20 cellular contexts compared by ENCODE assay signal in genomic region chr1:89005286-89006151, GRCh38. TPM values are rescaled to one million over a fixed set of nuclear protein-coding genes. Genes with fewer than 3 reads are reported as not detected.
DNase-seq lines count a peak whose midpoint lies in the region; ATAC-seq, FAIRE-seq and TF ChIP-seq lines count a peak whose summit lies in the region.
"Had no signal": no experiment of that assay in that cellular context is flagged by ENCODE, and none has a peak within 500 bp of the region (broad histone marks: within the 10 kb centered on the region; RNA-seq: fewer than 3 reads in every experiment).

No MANE protein-coding gene starts in this region.

- POLR2A ChIA-PET in Caco-2 (lab: Charles Lee): no interaction called here

- H3K27me3 ChIP-seq in H9 (ENCODE audit: insufficient read depth, low read length): no peaks in the 10 kb centered on the region
- no peaks in the 10 kb centered on the region for H3K27me3 ChIP-seq in small intestine (ENCODE audit: control insufficient read depth in 2 of 2, insufficient read depth in 2 of 2, low read length in 2 of 2)
- H3K27me3 ChIP-seq in spleen (replicated peaks in 1 of 7): no peaks in the 10 kb centered on the region
- no peaks in the 10 kb centered on the region for H3K27me3 ChIP-seq in Caco-2 (replicated peaks; ENCODE audit: control insufficient read depth, insufficient read depth, low read length)
- H3K27me3 ChIP-seq: brain microvascular endothelial cell, heart left ventricle, stomach had no signal

- no peak overlapping the region for H3K4me3 Mint-ChIP-seq in H9
- no peak overlapping the region for H3K4me3 Mint-ChIP-seq in Caco-2 (ENCODE audit: unreplicated experiment)
- H3K4me3 Mint-ChIP-seq: activated naive CD4-positive, alpha-beta T cell treated with anti-CD3 and anti-CD28 coated beads, Interleukin-2, amount 10 ng/mL, durations not matched to agents 7 days and 5 days; neural crest cell had no signal

- H3K27me3 Mint-ChIP-seq in H9 (ENCODE audit: low read depth) (no peaks in the 10 kb centered on the region), Caco-2 (ENCODE audit: insufficient read depth, unreplicated experiment) (no peaks in the 10 kb centered on the region)

- H3K9me3 Mint-ChIP-seq in H9 (no peaks in the 10 kb centered on the region; a peak in 1 of 5 replicates), Caco-2 (ENCODE audit: unreplicated experiment) (no peaks in the 10 kb centered on the region)
- H3K9me3 Mint-ChIP-seq: neural crest cell had no signal

- no peaks in the 10 kb centered on the region for H3K23me2 ChIP-seq in H9 (ENCODE audit: insufficient read length, low read depth, low read length, poor library complexity, severe bottlenecking)

- no peak overlapping the region for H3K18ac ChIP-seq in H9 (ENCODE audit: insufficient read length, low read depth, low read length)

- H3K23ac ChIP-seq in H9 (ENCODE audit: insufficient read length, low read depth, low read length): no peak overlapping the region

- H3K79me2 ChIP-seq in H9 (ENCODE audit: insufficient read depth, low read length): no peaks in the 10 kb centered on the region

- no peak overlapping the region for H3K4me2 ChIP-seq in H9 (ENCODE audit: insufficient read depth, insufficient read length, low read length)

- no peak overlapping the region for H2AFZ ChIP-seq in H9 (ENCODE audit: low read length)

- no peak overlapping the region for H2BK12ac ChIP-seq in H9 (ENCODE audit: insufficient read length, low read depth, low read length)

- H3K56ac ChIP-seq in H9 (ENCODE audit: insufficient read length, low read depth, low read length): no peak overlapping the region

- H3K14ac ChIP-seq in H9 (ENCODE audit: insufficient read depth, low read length): no peak overlapping the region; the same call in 1 of the 2 replicates

- H3K4me3 ChIP-seq in small intestine (ENCODE audit: low read depth in 1 of 2, low read length in 2 of 2) (no peak overlapping the region), spleen (no peak overlapping the region), Caco-2 (ENCODE audit: low read depth, low read length) (no peak overlapping the region)
- H3K4me3 ChIP-seq: heart left ventricle, stomach had no signal

- H3K4ac ChIP-seq in H9 (ENCODE audit: low read depth, low read length): no peak overlapping the region

- H2BK20ac ChIP-seq in H9 (ENCODE audit: low read depth, low read length, poor library complexity, severe bottlenecking): no peak overlapping the region

- no peaks in the 10 kb centered on the region for H3K79me1 ChIP-seq in H9 (ENCODE audit: insufficient read depth, low read depth, low read length, poor library complexity, severe bottlenecking)

- TF ChIP-seq POLR2A in spleen (IDR thresholded peaks at IDR 0.05): no peak

- no peak overlapping the region for H4K8ac ChIP-seq in H9 (replicated peaks; ENCODE audit: insufficient read length, low read depth, low read length)

- no peak overlapping the region for H3K9ac ChIP-seq in H9 (ENCODE audit: extremely low read depth, insufficient read length, low read length)

- no peak overlapping the region for H2BK120ac ChIP-seq in H9 (ENCODE audit: low read depth, low read length, poor library complexity, severe bottlenecking)

- H4K20me1 ChIP-seq in H9 (ENCODE audit: control insufficient read depth, insufficient read depth, insufficient read length): no peaks in the 10 kb centered on the region

- H3K9me3 ChIP-seq in H9 (ENCODE audit: control insufficient read depth, low read depth, low read length) (no peaks in the 10 kb centered on the region), small intestine (ENCODE audit: control insufficient read depth, low read depth) (no peaks in the 10 kb centered on the region), spleen (no peaks in the 10 kb centered on the region), Caco-2 (no peaks in the 10 kb centered on the region)
- H3K9me3 ChIP-seq: heart left ventricle, stomach had no signal

- FAIRE-seq in small intestine (lab: Jason Lieb, UNC): no peak
- FAIRE-seq: D721Med had no signal

- no peak for DNase-seq in H9
- peak in 33 of 61 donors; percentile 5 to 76 (median 30) for DNase-seq in caudate nucleus (lab: John Stamatoyannopoulos, UW)
- DNase-seq in left lobe of liver (ENCODE audit: low spot score): peak; percentile 86
- DNase-seq in small intestine: peak; percentile 57
- DNase-seq in spleen: no peak
- no peak for DNase-seq in Caco-2
- DNase-seq: activated CD4-positive, alpha-beta T cell treated with anti-CD3 and anti-CD28 coated beads, Interleukin-2, amount 50 U/mL, for 48 hours; activated naive CD4-positive, alpha-beta T cell treated with anti-CD3 and anti-CD28 coated beads, Interleukin-2, amount 10 ng/mL, durations not matched to agents 7 days and 5 days; brain microvascular endothelial cell; heart left ventricle; KBM-7; NCI-H2029 treated with DMSO at 0.1 percent for 48 hours; NCI-H510A treated with DMSO at 0.1 percent for 48 hours; right cardiac atrium; stomach; T-helper 1 cell had no signal

- ATAC-seq in left lobe of liver (peak; percentile 97), GM18909 (IDR thresholded peaks at IDR 0.05; ENCODE audit: poor library complexity, unreplicated experiment) (no peak), GM21390 (IDR thresholded peaks at IDR 0.05; ENCODE audit: unreplicated experiment) (no peak)
- ATAC-seq: heart left ventricle, right cardiac atrium had no signal

- no peak overlapping the region for H4K5ac ChIP-seq in H9 (ENCODE audit: insufficient read length, low read depth, low read length)

- no peak overlapping the region for H2AK5ac ChIP-seq in H9 (ENCODE audit: insufficient read length, low read length)

- H2BK15ac ChIP-seq in H9 (ENCODE audit: low read depth, low read length): no peak overlapping the region

- H3K27ac ChIP-seq in H9 (ENCODE audit: insufficient read length, low read depth, low read length): no peak overlapping the region
- H3K27ac ChIP-seq in caudate nucleus (ENCODE audit: low read depth, low read length): peak overlapping the region; percentile 73
- peak overlapping the region in 1 of 2 donors; percentile 55 for H3K27ac ChIP-seq in small intestine (ENCODE audit: low read depth in 1 of 2, low read length in 1 of 2)
- H3K27ac ChIP-seq in spleen: no peak overlapping the region
- H3K27ac ChIP-seq: brain microvascular endothelial cell, heart left ventricle had no signal

- peaks cover 3% of the 10 kb centered on the region; the same call in 1 of the 2 replicates for H3K4me1 ChIP-seq in H9 (ENCODE audit: insufficient read depth, low read length)
- peaks cover 0 to 6% of the 10 kb centered on the region in 2 donors for H3K4me1 ChIP-seq in small intestine (ENCODE audit: control insufficient read depth in 2 of 2, insufficient read depth in 1 of 2, low read depth in 1 of 2, low read length in 1 of 2)
- H3K4me1 ChIP-seq in spleen: peaks cover 0 to 20% (median 8%) of the 10 kb centered on the region in 6 donors
- H3K4me1 ChIP-seq in Caco-2: no peaks in the 10 kb centered on the region
- H3K4me1 ChIP-seq: heart left ventricle had no signal

- H3K4me1 Mint-ChIP-seq in H9 (peaks cover 11 to 16% of the 10 kb centered on the region in 2 experiments), Caco-2 (ENCODE audit: low read depth, unreplicated experiment) (no peaks in the 10 kb centered on the region)
- H3K4me1 Mint-ChIP-seq: neural crest cell had no signal

- no TSS peak for BruUV-seq in Caco-2 (replicated peaks; lab: Mats Ljungman, UMichigan)

- no peak overlapping the region for H3T11ph ChIP-seq in H9 (ENCODE audit: low read length)

- H3K36me3 Mint-ChIP-seq in H9 (ENCODE audit: insufficient read depth in 1 of 3, low read depth in 3 of 3) (no peaks in the 10 kb centered on the region; a peak in 1 of 7 replicates), Caco-2 (ENCODE audit: insufficient read depth, unreplicated experiment) (no peaks in the 10 kb centered on the region)

- CTCF ChIA-PET in Caco-2 (lab: Charles Lee): no interaction called here

- no CpG with 5 or more reads among the region's 9 CpGs for WGBS in H9 (ENCODE audit: extremely low coverage, insufficient read length, low lambda C conversion rate)
- WGBS in small intestine, 3 donors: 88 to 94% (median 89%) methylated on average over 9 of the region's 9 CpGs
- WGBS in spleen, 5 donors: 88 to 97% (median 95%) methylated on average over 9 of the region's 9 CpGs

- H3K27ac Mint-ChIP-seq in H9: peak overlapping the region in 2 of 3 experiments; percentile 38 to 53; a peak in 4 of 7 replicates
- no peak overlapping the region for H3K27ac Mint-ChIP-seq in Caco-2 (ENCODE audit: unreplicated experiment)
- H3K27ac Mint-ChIP-seq: activated naive CD4-positive, alpha-beta T cell treated with anti-CD3 and anti-CD28 coated beads, Interleukin-2, amount 10 ng/mL, durations not matched to agents 7 days and 5 days had no signal

- no peak for TF ChIP-seq CTCF in H9 (conservative IDR thresholded peaks at IDR 0.05)
- TF ChIP-seq CTCF in spleen (IDR thresholded peaks at IDR 0.05 in 8 of 11, conservative IDR thresholded peaks at IDR 0.05 in 3 of 11): no peak
- no peak for TF ChIP-seq CTCF in Caco-2 (IDR thresholded peaks at IDR 0.05; ENCODE audit: insufficient read depth in 1 of 2, low read depth in 1 of 2, low read length in 1 of 2, severe bottlenecking in 1 of 2, unreplicated experiment in 1 of 2)

- H3K36me3 ChIP-seq in small intestine (ENCODE audit: control insufficient read depth in 2 of 2, insufficient read depth in 2 of 2, low read length in 2 of 2) (peaks cover 5 to 31% of the 10 kb centered on the region in 2 donors), spleen (peaks cover 0 to 67% (median 57%) of the 10 kb centered on the region in 6 donors), Caco-2 (ENCODE audit: control insufficient read depth, insufficient read depth, low read length) (no peaks in the 10 kb centered on the region)

- no peak overlapping the region for H2BK5ac ChIP-seq in H9 (ENCODE audit: insufficient read length, low read length)

- intact Hi-C loops in spleen (cut with DNase I; ENCODE audit: low total_unique reads): no loop called here
- intact Hi-C loops in Caco-2 (cut with micrococcal nuclease; ENCODE audit: unreplicated experiment): no loop called here

- no peak overlapping the region for H4K91ac ChIP-seq in H9 (ENCODE audit: insufficient read length, low read depth, low read length)

RNA-seq across cellular contexts. Expression of gene KYAT3, which starts 13.1 kb away (rescaled TPM):
- 53.3 and 56.1 TPM in 2 replicates for total RNA-seq in H9 (2021)
- total RNA-seq in left lobe of liver: 9.0 TPM
- 10 to 100 TPM; 21.5 to 28.3 (median 22.7) TPM for polyA plus RNA-seq in small intestine
- 10 to 100 TPM; 25.3 to 30.7 (median 27.0) TPM for total RNA-seq in spleen
- polyA plus RNA-seq in spleen: 10 to 100 TPM; 19.3 to 21.4 (median 20.3) TPM
- 12.1 and 13.8 TPM in 2 replicates for total RNA-seq in Caco-2 (2022)

RNA-seq across cellular contexts. Expression of gene RBMXL1, which starts 13.1 kb away (rescaled TPM):
- 35.3 and 35.4 TPM in 2 replicates for total RNA-seq in H9 (2021)
- 7.6 TPM for total RNA-seq in left lobe of liver
- polyA plus RNA-seq in small intestine: 1 to 10 TPM; 2.5 to 5.0 (median 3.2) TPM
- total RNA-seq in spleen: 10 to 100 TPM; 15.0 to 21.5 (median 19.3) TPM
- polyA plus RNA-seq in spleen: 1 to 10 TPM; 2.8 to 4.1 (median 3.0) TPM
- total RNA-seq in Caco-2 (2022): 7.7 and 9.7 TPM in 2 replicates

RNA-seq across cellular contexts. Expression of gene GBP3, which starts 17.1 kb away (rescaled TPM):
- total RNA-seq in H9 (2021): not detected in 2 replicates
- total RNA-seq in left lobe of liver: 4.3 TPM
- polyA plus RNA-seq in small intestine: 10 to 100 TPM; 13.8 to 71.6 (median 21.5) TPM
- total RNA-seq in spleen: 10 to 100 TPM; 22.4 to 54.7 (median 30.9) TPM
- polyA plus RNA-seq in spleen: 10 to 100 TPM in 1 of 3 donors, 1 to 10 TPM in 2; 7.3 to 11.9 (median 7.7) TPM
- total RNA-seq in Caco-2 (2022): 0.48 and 0.91 TPM in 2 replicates
- total RNA-seq: neural crest cell had no signal

RNA-seq across cellular contexts. Expression of gene GBP1, which starts 59.5 kb away (rescaled TPM):
- not detected in 2 replicates for total RNA-seq in H9 (2021)
- total RNA-seq in left lobe of liver: 11.1 TPM
- 10 to 100 TPM; 12.2 to 22.2 (median 18.3) TPM for polyA plus RNA-seq in small intestine
- 100 to 1,000 TPM in 2 of 7 donors, 10 to 100 TPM in 5; 40.2 to 134 (median 63.1) TPM for total RNA-seq in spleen
- 10 to 100 TPM; 15.8 to 51.6 (median 18.5) TPM for polyA plus RNA-seq in spleen
- 0.36 and 0.51 TPM in 2 replicates for total RNA-seq in Caco-2 (2022)
- total RNA-seq: neural crest cell had no signal

Comparison
In these comparisons a context has a peak if more than half of its experiments do, and no peak if none do; other contexts are left out.
1. DNase-seq: peak in caudate nucleus (33 of 61), left lobe of liver (single experiment) and small intestine (single experiment); none in H9 (single experiment), spleen (single experiment) and Caco-2 (0 of 2).